1 cellular context compared by ENCODE assay signal in the genomic region with DNA sequence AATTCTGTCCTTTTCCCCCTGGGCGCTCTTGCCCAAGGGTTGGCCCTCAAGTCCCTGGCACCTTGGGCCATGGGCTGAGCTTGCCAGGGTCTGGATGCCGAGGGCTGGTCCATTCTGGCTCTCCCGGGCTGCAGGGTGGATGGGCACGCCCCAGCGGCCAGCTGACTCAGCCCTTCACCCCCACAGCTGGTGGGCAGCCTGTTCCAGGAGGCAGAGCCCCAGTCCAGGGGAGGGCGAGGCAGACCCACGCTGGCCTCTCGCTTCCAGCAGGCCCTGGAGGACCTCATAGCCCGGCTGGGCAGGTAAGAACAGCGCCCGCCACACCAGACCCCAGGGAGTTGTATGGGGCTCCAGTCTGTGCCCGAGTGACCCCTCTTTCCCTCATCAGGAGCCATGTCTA.
TF ChIP-seq lines count a peak whose summit lies in the region.

No MANE protein-coding gene starts in this region.

TF ChIP-seq in HepG2, 621 proteins besides CTCF, POLR2A, EP300 and RAD21:
- TF ChIP-seq, protein P1, sequence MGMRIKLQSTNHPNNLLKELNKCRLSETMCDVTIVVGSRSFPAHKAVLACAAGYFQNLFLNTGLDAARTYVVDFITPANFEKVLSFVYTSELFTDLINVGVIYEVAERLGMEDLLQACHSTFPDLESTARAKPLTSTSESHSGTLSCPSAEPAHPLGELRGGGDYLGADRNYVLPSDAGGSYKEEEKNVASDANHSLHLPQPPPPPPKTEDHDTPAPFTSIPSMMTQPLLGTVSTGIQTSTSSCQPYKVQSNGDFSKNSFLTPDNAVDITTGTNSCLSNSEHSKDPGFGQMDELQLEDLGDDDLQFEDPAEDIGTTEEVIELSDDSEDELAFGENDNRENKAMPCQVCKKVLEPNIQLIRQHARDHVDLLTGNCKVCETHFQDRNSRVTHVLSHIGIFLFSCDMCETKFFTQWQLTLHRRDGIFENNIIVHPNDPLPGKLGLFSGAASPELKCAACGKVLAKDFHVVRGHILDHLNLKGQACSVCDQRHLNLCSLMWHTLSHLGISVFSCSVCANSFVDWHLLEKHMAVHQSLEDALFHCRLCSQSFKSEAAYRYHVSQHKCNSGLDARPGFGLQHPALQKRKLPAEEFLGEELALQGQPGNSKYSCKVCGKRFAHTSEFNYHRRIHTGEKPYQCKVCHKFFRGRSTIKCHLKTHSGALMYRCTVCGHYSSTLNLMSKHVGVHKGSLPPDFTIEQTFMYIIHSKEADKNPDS (CRISPR knock-in tag; IDR thresholded peaks at IDR 0.05) = 0 out of 2 replicates have a peak, but pooled peaks have one; percentile 33
- TF ChIP-seq ZNF562 (CRISPR knock-in tag; IDR thresholded peaks at IDR 0.05; ENCODE audit: borderline replicate concordance) (no peak), HNRNPL (IDR thresholded peaks at IDR 0.05; ENCODE audit: low read depth, low read length) (0 out of 2 replicates have a peak, but pooled peaks have one; percentile 28), ARNTL (CRISPR knock-in tag; IDR thresholded peaks at IDR 0.05) (no peak)
